In genomic region chr5:132506094-132506692, GRCh38 we compare ENCODE assay signal across 1 cellular context.
TF ChIP-seq lines count a peak whose summit lies in the region.

No MANE protein-coding gene starts in this region.

TF ChIP-seq in GM23338, 12 proteins besides CTCF, POLR2A, EP300 and RAD21 (continued from another document):
- TF ChIP-seq ZNF114 (CRISPR knock-in tag; IDR thresholded peaks at IDR 0.05) = no peak
TF ChIP-seq in GM23338: peak in this region for 0.
